9 cellular contexts compared by ENCODE assay signal in genomic region chr9:100351508-100351907, GRCh38. TPM values are rescaled to one million over a fixed set of nuclear protein-coding genes. Genes with fewer than 3 reads are reported as not detected.
DNase-seq lines count a peak whose midpoint lies in the region; ATAC-seq and TF ChIP-seq lines count a peak whose summit lies in the region.
"Had no signal": no experiment of that assay in that cellular context is flagged by ENCODE, and none has a peak within 500 bp of the region (broad histone marks: within the 10 kb centered on the region; RNA-seq: fewer than 3 reads in every experiment).

No MANE protein-coding gene starts in this region.

- H3K27ac ChIP-seq in dorsolateral prefrontal cortex: peak overlapping the region in 1 of 59 donors; percentile 88

- H3K27me3 ChIP-seq in BJ (ENCODE audit: control insufficient read depth, insufficient read depth, low read length) (no peaks in the 10 kb centered on the region), dorsolateral prefrontal cortex (no peaks in the 10 kb centered on the region)

- POLR2A ChIA-PET in BJ (lab: Charles Lee): no interaction called here

- H3K27me3 Mint-ChIP-seq in natural killer cell treated with Interleukin-12 subunit alpha and Interleukin-12 subunit beta and Interleukin-15 and Interleukin-18, amount 100 ng/mL, for 72 hours: no peaks in the 10 kb centered on the region

- H3K9me3 Mint-ChIP-seq in natural killer cell treated with Interleukin-12 subunit alpha and Interleukin-12 subunit beta and Interleukin-15 and Interleukin-18, amount 100 ng/mL, for 72 hours: peaks cover 5% of the 10 kb centered on the region

- intact Hi-C loops in dorsolateral prefrontal cortex (cut with DNase I): loop anchor here (2.0 to 5.0 kb wide), 3 partner anchors 76 to 246 kb away; partner anchors contain the start of gene MSANTD3 (in 1 of the 2)

- CTCF ChIA-PET in BJ (lab: Yijun Ruan, JAX): interaction anchor here (0.6 to 1.9 kb wide), 4 partner anchors 10 to 251 kb away, joined by 3 to 6 read pairs (median 4); no protein-coding TSS in a partner anchor

- no peaks in the 10 kb centered on the region; the same call in 1 of the 2 replicates for H3K36me3 ChIP-seq in BJ (ENCODE audit: control insufficient read depth, insufficient read depth, low read length)

- H3K4me1 Mint-ChIP-seq in natural killer cell treated with Interleukin-12 subunit alpha and Interleukin-12 subunit beta and Interleukin-15 and Interleukin-18, amount 100 ng/mL, for 72 hours (ENCODE audit: low read depth in 2 of 2): peaks cover 27 to 33% of the 10 kb centered on the region in 2 donors

- H3K27ac Mint-ChIP-seq in natural killer cell treated with Interleukin-12 subunit alpha and Interleukin-12 subunit beta and Interleukin-15 and Interleukin-18, amount 100 ng/mL, for 72 hours: peak overlapping the region; percentile 79 to 85

- no peak for TF ChIP-seq CTCF in BJ (IDR thresholded peaks at IDR 0.05; ENCODE audit: insufficient read depth, low read depth, low read length)
- no peak for TF ChIP-seq CTCF in LNCaP clone FGC (IDR thresholded peaks at IDR 0.05; ENCODE audit: control insufficient read depth, extremely low read depth, insufficient read depth)
- TF ChIP-seq CTCF in dorsolateral prefrontal cortex (IDR thresholded peaks at IDR 0.05 in 54 of 56, conservative IDR thresholded peaks at IDR 0.05 in 2 of 56; ENCODE audit: low read depth in 1 of 56, partially characterized antibody in 56 of 56): no peak

- peak overlapping the region; percentile 99 for H3K4me3 Mint-ChIP-seq in natural killer cell treated with Interleukin-12 subunit alpha and Interleukin-12 subunit beta and Interleukin-15 and Interleukin-18, amount 100 ng/mL, for 72 hours

- peaks cover 11% of the 10 kb centered on the region for H3K36me3 Mint-ChIP-seq in natural killer cell treated with Interleukin-12 subunit alpha and Interleukin-12 subunit beta and Interleukin-15 and Interleukin-18, amount 100 ng/mL, for 72 hours

- H3K4me3 ChIP-seq in BJ (ENCODE audit: low read depth, low read length) (peak overlapping the region; percentile 94), LNCaP clone FGC (ENCODE audit: low read depth, low read length) (peak overlapping the region; percentile 89), dorsolateral prefrontal cortex (peak overlapping the region; percentile 62 to 99 (median 91))

- no peak for ATAC-seq in natural killer cell treated with Interleukin-12 subunit alpha and Interleukin-12 subunit beta and Interleukin-15 and Interleukin-18, amount 100 ng/mL, for 72 hours
- ATAC-seq in HG02798 (IDR thresholded peaks at IDR 0.05; ENCODE audit: poor library complexity, unreplicated experiment): no peak

- DNase-seq in BJ (ENCODE audit: low read depth) (no peak), LNCaP clone FGC (ENCODE audit: low read depth) (no peak), dorsolateral prefrontal cortex (no peak), A172 (ENCODE audit: low spot score) (no peak), NCI-H510A (lab: John Stamatoyannopoulos, UW) (no peak), KG1 (lab: John Stamatoyannopoulos, UW) (no peak)
- DNase-seq in natural killer cell treated with Interleukin-12 subunit alpha and Interleukin-12 subunit beta and Interleukin-15 and Interleukin-18, amount 100 ng/mL, for 72 hours (ENCODE audit: low spot score): no peak
- DNase-seq: NCI-H1105 treated with DMSO at 0.1 percent for 48 hours had no signal

RNA-seq across cellular contexts. Expression of gene TEX10, which starts 1.2 kb away (rescaled TPM):
- 12.8 and 23.6 TPM in 2 replicates for polyA plus RNA-seq in BJ (2011; rRNA removed)
- 11.6 and 13.2 TPM in 2 replicates for polyA minus RNA-seq in BJ (2011; rRNA and poly(A)+ RNA removed)
- total RNA-seq in dorsolateral prefrontal cortex: 10 to 100 TPM in 119 of 120 experiments, 1 to 10 TPM in 1; 8.5 to 18.4 (median 13.1) TPM
- total RNA-seq in natural killer cell treated with Interleukin-12 subunit alpha and Interleukin-12 subunit beta and Interleukin-15 and Interleukin-18, amount 100 ng/mL, for 72 hours: 10 to 100 TPM; 17.3 to 37.7 TPM
- 69.0 and 75.4 TPM in 2 replicates for total RNA-seq in A172 (2014; rRNA removed; shearing (Covaris generic))
